15 cellular contexts compared by ENCODE assay signal in the genomic region with DNA sequence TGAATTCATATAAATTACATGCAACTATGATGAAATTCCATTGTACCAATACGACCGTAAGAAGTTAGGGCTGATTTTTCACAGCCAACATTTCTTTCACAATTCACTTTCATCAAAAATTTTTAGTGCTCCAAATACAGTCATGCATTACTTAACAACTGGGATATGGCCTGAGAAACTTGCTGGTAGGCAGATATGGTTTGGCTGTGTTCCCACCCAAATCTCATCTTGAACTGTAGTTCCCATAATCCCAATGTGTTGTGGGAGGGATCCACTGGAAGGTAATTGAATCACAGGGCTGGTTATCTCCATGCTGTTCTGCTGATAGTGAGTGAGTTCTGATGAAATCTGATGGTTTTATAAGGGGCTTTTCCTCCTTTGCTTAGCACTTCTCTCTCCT.
DNase-seq lines count a peak whose midpoint lies in the region; ATAC-seq and TF ChIP-seq lines count a peak whose summit lies in the region.
"Had no signal": no experiment of that assay in that cellular context is flagged by ENCODE, and none has a peak within 500 bp of the region (broad histone marks: within the 10 kb centered on the region; RNA-seq: fewer than 3 reads in every experiment).

No MANE protein-coding gene starts in this region.

- no peak overlapping the region for H3K4me3 ChIP-seq in right cardiac atrium (ENCODE audit: low read length)
- no peak overlapping the region for H3K4me3 ChIP-seq in heart right ventricle
- no peak overlapping the region for H3K4me3 ChIP-seq in brain microvascular endothelial cell (ENCODE audit: low read depth, low read length)
- H3K4me3 ChIP-seq in fibroblast of the aortic adventitia (ENCODE audit: low read depth, low read length) = no peak overlapping the region
- no peak overlapping the region for H3K4me3 ChIP-seq in lower leg skin (ENCODE audit: low read depth, poor library complexity, severe bottlenecking)
- H3K4me3 ChIP-seq in Peyer's patch = no peak overlapping the region
- H3K4me3 ChIP-seq: A549 had no signal

- peaks cover 4% of the 10 kb centered on the region for H3K4me1 ChIP-seq in right cardiac atrium (ENCODE audit: control insufficient read depth, insufficient read depth, low read length)
- no peaks in the 10 kb centered on the region for H3K4me1 ChIP-seq in heart right ventricle
- no peaks in the 10 kb centered on the region for H3K4me1 ChIP-seq in Peyer's patch
- H3K4me1 ChIP-seq: A549 had no signal

- H3K27ac ChIP-seq in right cardiac atrium (ENCODE audit: low read length) (no peak overlapping the region), heart right ventricle (no peak overlapping the region), brain microvascular endothelial cell (no peak overlapping the region), Peyer's patch (no peak overlapping the region)
- H3K27ac ChIP-seq: A549, C4-2B had no signal

- intact Hi-C loops in right cardiac atrium (cut with DNase I) = no loop called here
- intact Hi-C loops in heart right ventricle (cut with DNase I) = no loop called here
- intact Hi-C loops in lower leg skin (cut with DNase I; ENCODE audit: low total_unique reads) = no loop called here
- intact Hi-C loops in posterior vena cava (cut with DNase I) = no loop called here

- ATAC-seq in right cardiac atrium = peak; percentile 52 to 78
- ATAC-seq in heart right ventricle = no peak
- ATAC-seq: A549 had no signal

- no peak for TF ChIP-seq POLR2A in lower leg skin (IDR thresholded peaks at IDR 0.05)
- no peak for TF ChIP-seq POLR2A in Peyer's patch (IDR thresholded peaks at IDR 0.05)

- H3K36me3 ChIP-seq in heart right ventricle = peaks cover 0 to 42% (median 0%) of the 10 kb centered on the region in 9 donors
- no peaks in the 10 kb centered on the region for H3K36me3 ChIP-seq in brain microvascular endothelial cell (replicated peaks)
- no peaks in the 10 kb centered on the region for H3K36me3 ChIP-seq in Peyer's patch

- in situ Hi-C loops in brain microvascular endothelial cell (cut with HindIII; ENCODE audit: low pct_ligation_motif_present, low sequenced_read_pairs) = no loop called here

- WGBS in right cardiac atrium = 61% methylated on average over 2 of the region's 2 CpGs
- WGBS in heart right ventricle, 2 donors = 74% methylated on average over 2 of the region's 2 CpGs
- WGBS in lower leg skin, 2 donors = 80 to 84% methylated on average over 2 of the region's 2 CpGs

- TF ChIP-seq CTCF in heart right ventricle (IDR thresholded peaks at IDR 0.05) (no peak), brain microvascular endothelial cell (IDR thresholded peaks at IDR 0.05; ENCODE audit: low read depth, low read length, missing control alignments) (no peak), fibroblast of the aortic adventitia (IDR thresholded peaks at IDR 0.05; ENCODE audit: insufficient read depth, low read length) (no peak), lower leg skin (IDR thresholded peaks at IDR 0.05) (no peak), Peyer's patch (IDR thresholded peaks at IDR 0.05) (no peak)

- H3K27me3 ChIP-seq in right cardiac atrium (ENCODE audit: control insufficient read depth, insufficient read depth) (no peaks in the 10 kb centered on the region), heart right ventricle (no peaks in the 10 kb centered on the region), brain microvascular endothelial cell (replicated peaks) (no peaks in the 10 kb centered on the region), Peyer's patch (no peaks in the 10 kb centered on the region)

- DNase-seq in right cardiac atrium (peak in 1 of 3 donors; percentile 12), heart right ventricle (no peak), brain microvascular endothelial cell (peak; percentile 65), fibroblast of the aortic adventitia (ENCODE audit: low read depth) (peak; percentile 78), HT-29 (ENCODE audit: low spot score) (no peak), lower leg skin (ENCODE audit: low spot score in 2 of 2) (no peak), posterior vena cava (ENCODE audit: low spot score) (no peak), Peyer's patch (no peak)
- DNase-seq: COR-L47, H9, NCI-H187 treated with DMSO at 0.1 percent for 48 hours, NCI-H446, NCI-H69 had no signal

- H3K9me3 ChIP-seq in right cardiac atrium (ENCODE audit: control insufficient read depth, low read length) (peaks cover 2% of the 10 kb centered on the region), heart right ventricle (peaks cover 0 to 20% (median 17%) of the 10 kb centered on the region in 11 donors), Peyer's patch (no peaks in the 10 kb centered on the region)

Comparison
In these comparisons a context has a peak if more than half of its experiments do, and no peak if none do; other contexts are left out.
1. ATAC-seq: peak in right cardiac atrium (2 of 2); none in heart right ventricle (0 of 8).
2. DNase-seq: peak in brain microvascular endothelial cell (single experiment) and fibroblast of the aortic adventitia (single experiment); none in heart right ventricle (0 of 2), HT-29 (single experiment), lower leg skin (0 of 2), posterior vena cava (single experiment) and Peyer's patch (0 of 3).